ENCODE assay signal across 20 cellular contexts in genomic region chr1:243320224-243320623, GRCh38.
"Had no signal": no experiment of that assay in that cellular context is flagged by ENCODE, and none has a peak within 500 bp of the region (broad histone marks: within the 10 kb centered on the region; RNA-seq: fewer than 3 reads in every experiment).

No MANE protein-coding gene starts in this region.

- DNase-seq: activated CD4-positive, alpha-beta memory T cell treated with anti-CD3 and anti-CD28 coated beads, Interleukin-2, amount 10 ng/mL, durations not matched to agents 7 days and 5 days; activated effector memory CD4-positive, alpha-beta T cell treated with Interleukin-2 at 50 U/mL for 16 hours; activated naive CD4-positive, alpha-beta T cell treated with anti-CD3 and anti-CD28 coated beads, Interleukin-2, amount 50 U/mL, for 16 hours; activated T-cell treated with anti-CD3 and anti-CD28 coated beads, Interleukin-2, amount 50 U/mL, for 24 hours; dermis blood vessel endothelial cell; effector memory CD4-positive, alpha-beta T cell; foreskin fibroblast; glutamatergic neuron; hypothalamus; ovary; right lobe of liver; small intestine; stimulated activated CD4-positive, alpha-beta T cell treated with anti-CD3 and anti-CD28 coated beads, Interleukin-4, amount 100 ng/mL, for 4 hours; stimulated activated naive B cell treated with anti-CD40 and anti-IgM and Interleukin-4, amounts not matched to agents 10 μg/mL and 1 μg/mL and 100 μg/mL, for 72 hours; T-helper 2 cell; upper lobe of right lung had no signal

- H3K36me3 ChIP-seq: ovary had no signal

- H3K9me3 Mint-ChIP-seq: activated CD4-positive, alpha-beta memory T cell treated with anti-CD3 and anti-CD28 coated beads, Interleukin-2, amount 10 ng/mL, durations not matched to agents 7 days and 5 days; activated T-cell treated with anti-CD3 and anti-CD28 coated beads, Interleukin-2, amount 50 U/mL, for 24 hours; neural crest cell; stimulated activated naive B cell treated with anti-CD40 and anti-IgM and Interleukin-4, amounts not matched to agents 10 μg/mL and 1 μg/mL and 100 μg/mL, for 72 hours had no signal

- ATAC-seq: right lobe of liver; stimulated activated naive B cell treated with anti-CD40 and anti-IgM and Interleukin-4, amounts not matched to agents 10 μg/mL and 1 μg/mL and 100 μg/mL, for 72 hours; upper lobe of right lung had no signal

- H3K4me3 Mint-ChIP-seq: activated CD4-positive, alpha-beta memory T cell treated with anti-CD3 and anti-CD28 coated beads, Interleukin-2, amount 10 ng/mL, durations not matched to agents 7 days and 5 days; activated T-cell treated with anti-CD3 and anti-CD28 coated beads, Interleukin-2, amount 50 U/mL, for 24 hours; neural crest cell; stimulated activated naive B cell treated with anti-CD40 and anti-IgM and Interleukin-4, amounts not matched to agents 10 μg/mL and 1 μg/mL and 100 μg/mL, for 72 hours had no signal

- H3K4me1 ChIP-seq: right lobe of liver had no signal

- H3K27ac ChIP-seq: ovary, right lobe of liver, thoracic aorta, upper lobe of right lung, VCaP had no signal

- H3K27me3 Mint-ChIP-seq: activated CD4-positive, alpha-beta memory T cell treated with anti-CD3 and anti-CD28 coated beads, Interleukin-2, amount 10 ng/mL, durations not matched to agents 7 days and 5 days; activated T-cell treated with anti-CD3 and anti-CD28 coated beads, Interleukin-2, amount 50 U/mL, for 24 hours; stimulated activated naive B cell treated with anti-CD40 and anti-IgM and Interleukin-4, amounts not matched to agents 10 μg/mL and 1 μg/mL and 100 μg/mL, for 72 hours had no signal

- H3K4me3 ChIP-seq: lung, ovary, right lobe of liver, thoracic aorta, upper lobe of right lung had no signal

- H3K27me3 ChIP-seq: ovary, right lobe of liver, upper lobe of right lung had no signal

- H3K27ac Mint-ChIP-seq: activated CD4-positive, alpha-beta memory T cell treated with anti-CD3 and anti-CD28 coated beads, Interleukin-2, amount 10 ng/mL, durations not matched to agents 7 days and 5 days; activated T-cell treated with anti-CD3 and anti-CD28 coated beads, Interleukin-2, amount 50 U/mL, for 24 hours; stimulated activated naive B cell treated with anti-CD40 and anti-IgM and Interleukin-4, amounts not matched to agents 10 μg/mL and 1 μg/mL and 100 μg/mL, for 72 hours had no signal
